Comparison of ENCODE assay signal across 3 cellular contexts in the genomic region with DNA sequence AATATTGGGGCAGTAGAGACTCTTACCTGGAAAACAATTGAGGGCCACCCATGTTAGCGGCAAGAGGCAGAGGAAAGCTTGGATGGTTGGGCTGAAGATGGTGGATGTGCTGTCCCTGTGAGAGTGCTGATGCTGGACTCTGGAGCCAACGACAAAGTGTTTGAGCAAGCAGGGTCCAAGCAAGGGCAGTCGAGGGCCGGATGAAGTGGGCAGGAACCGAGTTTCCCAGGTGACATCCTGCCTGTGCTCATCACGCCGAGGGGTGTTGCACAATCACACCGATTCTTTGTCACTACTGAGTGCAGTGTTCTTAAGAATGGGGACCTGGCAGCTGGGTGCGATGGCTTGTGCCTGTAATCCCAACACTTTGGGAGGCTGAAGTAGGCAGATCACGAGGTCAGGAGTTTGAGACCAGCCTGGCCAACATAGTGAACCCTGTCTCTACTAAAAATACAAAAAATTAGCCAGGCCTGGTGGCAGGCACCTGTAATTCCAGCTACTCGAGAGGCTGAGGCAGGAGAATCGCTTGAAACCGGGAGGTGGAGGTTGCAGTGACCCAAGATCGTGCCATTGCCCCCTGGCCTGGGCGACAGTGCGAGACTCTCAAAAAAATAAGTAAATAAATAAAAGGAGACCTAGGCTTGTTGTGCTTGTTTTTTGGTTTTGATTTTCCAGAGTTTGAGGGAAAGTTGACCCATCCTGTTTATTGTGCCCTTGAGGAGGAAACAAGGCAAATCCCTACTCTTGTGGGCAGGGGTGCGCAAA.
TF ChIP-seq lines count a peak whose summit lies in the region.

No MANE protein-coding gene starts in this region.

TF ChIP-seq in A549, 52 proteins besides CTCF, POLR2A, EP300 and RAD21:
- TF ChIP-seq, protein P1, sequence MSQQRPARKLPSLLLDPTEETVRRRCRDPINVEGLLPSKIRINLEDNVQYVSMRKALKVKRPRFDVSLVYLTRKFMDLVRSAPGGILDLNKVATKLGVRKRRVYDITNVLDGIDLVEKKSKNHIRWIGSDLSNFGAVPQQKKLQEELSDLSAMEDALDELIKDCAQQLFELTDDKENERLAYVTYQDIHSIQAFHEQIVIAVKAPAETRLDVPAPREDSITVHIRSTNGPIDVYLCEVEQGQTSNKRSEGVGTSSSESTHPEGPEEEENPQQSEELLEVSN (IDR thresholded peaks at IDR 0.05; ENCODE audit: borderline replicate concordance, low read depth), result no peak
- TF ChIP-seq JUN (IDR thresholded peaks at IDR 0.05) (no peak), KDM5A (IDR thresholded peaks at IDR 0.05) (no peak), ZSCAN20 (CRISPR knock-in tag; IDR thresholded peaks at IDR 0.05) (no peak), HOXA7 (CRISPR knock-in tag; IDR thresholded peaks at IDR 0.05) (no peak), MAFK (IDR thresholded peaks at IDR 0.05; ENCODE audit: partially characterized antibody) (no peak), HMGXB4 (CRISPR knock-in tag; IDR thresholded peaks at IDR 0.05; ENCODE audit: borderline replicate concordance) (no peak), FOSB (CRISPR knock-in tag; IDR thresholded peaks at IDR 0.05) (peak; percentile 50; the same call in 1 of the 2 replicates), CBX2 (IDR thresholded peaks at IDR 0.05; ENCODE audit: borderline replicate concordance, low read depth) (no peak), MAZ (IDR thresholded peaks at IDR 0.05; ENCODE audit: borderline replicate concordance, low read depth, low read length) (no peak), NFE2L2 (conservative IDR thresholded peaks at IDR 0.05; ENCODE audit: low read length) (no peak), SMC3 (IDR thresholded peaks at IDR 0.05) (no peak), CEBPB (IDR thresholded peaks at IDR 0.05) (peak; percentile 43 to 82; a peak in 3 of 4 replicates), NPAS2 (CRISPR knock-in tag; IDR thresholded peaks at IDR 0.05; ENCODE audit: borderline replicate concordance) (no peak), HEYL (CRISPR knock-in tag; IDR thresholded peaks at IDR 0.05) (no peak), TP53 (CRISPR knock-in tag; IDR thresholded peaks at IDR 0.05) (no peak), RNF2 (IDR thresholded peaks at IDR 0.05; ENCODE audit: borderline replicate concordance, low read depth) (no peak), POLR2AphosphoS2 (conservative IDR thresholded peaks at IDR 0.05; ENCODE audit: low read length) (peak; percentile 71; the same call in 1 of the 2 replicates), HOXB13 (CRISPR knock-in tag; IDR thresholded peaks at IDR 0.05; ENCODE audit: low read depth) (no peak), ATOH8 (CRISPR knock-in tag; IDR thresholded peaks at IDR 0.05; ENCODE audit: low read depth) (0 out of 2 replicates have a peak, but pooled peaks have one; percentile 7), CHD4 (IDR thresholded peaks at IDR 0.05; ENCODE audit: borderline replicate concordance) (no peak), RCOR1 (IDR thresholded peaks at IDR 0.05; ENCODE audit: low read depth, low read length) (no peak)

TF ChIP-seq in GM12891, 5 proteins besides CTCF, POLR2A, EP300 and RAD21:
- TF ChIP-seq POU2F2 (IDR thresholded peaks at IDR 0.05; ENCODE audit: low read depth, low read length) (no peak; the same call in 1 of the 2 replicates), POLR2AphosphoS5 (IDR thresholded peaks at IDR 0.05; ENCODE audit: low read depth, low read length) (peak; percentile 84)

TF ChIP-seq in HepG2, 621 proteins besides CTCF, POLR2A, EP300 and RAD21:
- peak; percentile 97 for TF ChIP-seq RBM22 (optimal IDR thresholded peaks at IDR 0.05; ENCODE audit: low read length)
- peak; percentile 41; the same call in 1 of the 2 replicates for TF ChIP-seq RXRA (CRISPR knock-in tag; IDR thresholded peaks at IDR 0.05)
- peak; percentile 52 for TF ChIP-seq ZNF687 (CRISPR knock-in tag; IDR thresholded peaks at IDR 0.05)
- TF ChIP-seq POLR2G (IDR thresholded peaks at IDR 0.05; ENCODE audit: low read depth, low read length), result peak; percentile 80
- no peak for TF ChIP-seq PHF21A (CRISPR knock-in tag; IDR thresholded peaks at IDR 0.05)
- TF ChIP-seq SNRNP70 (IDR thresholded peaks at IDR 0.05; ENCODE audit: low read depth, low read length), result no peak
- TF ChIP-seq FOXO4 (CRISPR knock-in tag; conservative IDR thresholded peaks at IDR 0.05), result 0 out of 2 replicates have a peak, but pooled peaks have one; percentile 48
- TF ChIP-seq ZNF143 (CRISPR knock-in tag; IDR thresholded peaks at IDR 0.05), result 0 out of 2 replicates have a peak, but pooled peaks have one; percentile 17
- TF ChIP-seq CEBPG (CRISPR knock-in tag; IDR thresholded peaks at IDR 0.05), result peak; percentile 84
- TF ChIP-seq HOMEZ (CRISPR knock-in tag; IDR thresholded peaks at IDR 0.05; ENCODE audit: low read depth), result 0 out of 2 replicates have a peak, but pooled peaks have one; percentile 30
- TF ChIP-seq, protein P2, sequence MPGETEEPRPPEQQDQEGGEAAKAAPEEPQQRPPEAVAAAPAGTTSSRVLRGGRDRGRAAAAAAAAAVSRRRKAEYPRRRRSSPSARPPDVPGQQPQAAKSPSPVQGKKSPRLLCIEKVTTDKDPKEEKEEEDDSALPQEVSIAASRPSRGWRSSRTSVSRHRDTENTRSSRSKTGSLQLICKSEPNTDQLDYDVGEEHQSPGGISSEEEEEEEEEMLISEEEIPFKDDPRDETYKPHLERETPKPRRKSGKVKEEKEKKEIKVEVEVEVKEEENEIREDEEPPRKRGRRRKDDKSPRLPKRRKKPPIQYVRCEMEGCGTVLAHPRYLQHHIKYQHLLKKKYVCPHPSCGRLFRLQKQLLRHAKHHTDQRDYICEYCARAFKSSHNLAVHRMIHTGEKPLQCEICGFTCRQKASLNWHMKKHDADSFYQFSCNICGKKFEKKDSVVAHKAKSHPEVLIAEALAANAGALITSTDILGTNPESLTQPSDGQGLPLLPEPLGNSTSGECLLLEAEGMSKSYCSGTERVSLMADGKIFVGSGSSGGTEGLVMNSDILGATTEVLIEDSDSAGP (CRISPR knock-in tag; IDR thresholded peaks at IDR 0.05; ENCODE audit: borderline replicate concordance), result 0 out of 2 replicates have a peak, but pooled peaks have one; percentile 47
- peak; percentile 63; the same call in 1 of the 2 replicates for TF ChIP-seq RBFOX2 (IDR thresholded peaks at IDR 0.05; ENCODE audit: low read depth, low read length)
- TF ChIP-seq USF2 (IDR thresholded peaks at IDR 0.05; ENCODE audit: low read depth, low read length), result no peak
- TF ChIP-seq USF2 (CRISPR knock-in tag; IDR thresholded peaks at IDR 0.05; ENCODE audit: borderline replicate concordance), result no peak
- TF ChIP-seq CEBPB (IDR thresholded peaks at IDR 0.05; ENCODE audit: borderline replicate concordance, low read depth, low read length), result peak; percentile 98
- 0 out of 2 replicates have a peak, but pooled peaks have one; percentile 53 for TF ChIP-seq PAF1 (CRISPR knock-in tag; IDR thresholded peaks at IDR 0.05)
- 0 out of 2 replicates have a peak, but pooled peaks have one; percentile 37 for TF ChIP-seq MBD4 (IDR thresholded peaks at IDR 0.05; ENCODE audit: borderline replicate concordance, low read length)
- TF ChIP-seq, protein P3, sequence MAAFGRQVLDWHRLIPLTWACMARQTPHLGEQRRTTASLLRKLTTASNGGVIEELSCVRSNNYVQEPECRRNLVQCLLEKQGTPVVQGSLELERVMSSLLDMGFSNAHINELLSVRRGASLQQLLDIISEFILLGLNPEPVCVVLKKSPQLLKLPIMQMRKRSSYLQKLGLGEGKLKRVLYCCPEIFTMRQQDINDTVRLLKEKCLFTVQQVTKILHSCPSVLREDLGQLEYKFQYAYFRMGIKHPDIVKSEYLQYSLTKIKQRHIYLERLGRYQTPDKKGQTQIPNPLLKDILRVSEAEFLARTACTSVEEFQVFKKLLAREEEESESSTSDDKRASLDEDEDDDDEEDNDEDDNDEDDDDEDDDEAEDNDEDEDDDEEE (CRISPR knock-in tag; IDR thresholded peaks at IDR 0.05), result no peak
- peak; percentile 68 for TF ChIP-seq POLR2AphosphoS2 (IDR thresholded peaks at IDR 0.05; ENCODE audit: low read depth, low read length)
- peak; percentile 93 for TF ChIP-seq AGO2 (optimal IDR thresholded peaks at IDR 0.05; ENCODE audit: low read depth, low read length)
- peak; percentile 1; the same call in 1 of the 2 replicates for TF ChIP-seq SMC3 (IDR thresholded peaks at IDR 0.05; ENCODE audit: low read length)
- peak; percentile 44; the same call in 1 of the 2 replicates for TF ChIP-seq ZC3H13 (CRISPR knock-in tag; IDR thresholded peaks at IDR 0.05)
- 0 out of 2 replicates have a peak, but pooled peaks have one; percentile 0 for TF ChIP-seq TEAD2 (CRISPR knock-in tag; IDR thresholded peaks at IDR 0.05)
- TF ChIP-seq NONO (IDR thresholded peaks at IDR 0.05), result no peak
- peak; percentile 47; the same call in 1 of the 2 replicates for TF ChIP-seq NONO (CRISPR knock-in tag; conservative IDR thresholded peaks at IDR 0.05)
- TF ChIP-seq SIN3B (IDR thresholded peaks at IDR 0.05; ENCODE audit: low read length), result no peak
